8 cellular contexts compared by ENCODE assay signal in the genomic region with DNA sequence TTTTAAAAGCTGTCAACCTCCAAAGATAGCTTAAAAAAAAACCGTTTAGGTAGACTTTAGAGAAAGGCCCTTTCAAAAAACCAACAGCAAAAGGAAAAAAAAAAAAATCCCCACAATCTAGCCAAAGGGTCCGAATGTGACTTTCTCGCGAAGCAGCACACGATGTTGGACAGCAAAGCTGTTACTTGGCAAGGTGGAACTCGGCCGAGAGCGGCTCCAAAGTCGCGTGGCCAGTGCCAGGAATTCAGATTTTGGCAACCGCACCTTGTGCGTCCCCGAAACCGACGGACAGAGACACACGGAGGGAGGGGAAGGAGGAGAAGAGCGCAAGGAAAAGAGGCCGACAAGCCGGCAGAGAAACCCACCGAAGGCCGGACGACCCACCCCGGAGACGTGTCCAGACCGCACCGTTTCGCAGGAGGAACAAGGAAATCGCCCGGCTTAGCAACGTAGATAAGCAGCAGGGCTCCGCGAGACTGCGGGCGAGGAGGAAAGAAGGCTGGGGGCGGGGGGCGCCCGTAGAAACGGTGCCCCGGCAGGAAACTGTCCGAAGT.
DNase-seq lines count a peak whose midpoint lies in the region; ATAC-seq and TF ChIP-seq lines count a peak whose summit lies in the region.

No MANE protein-coding gene starts in this region.

- intact Hi-C loops in Panc1 (cut with micrococcal nuclease; ENCODE audit: unreplicated experiment) (loop anchor here (5.0 kb wide), 1 partner anchor 601 kb away; no protein-coding TSS in a partner anchor), right lobe of liver (cut with DNase I) (no loop called here)

- ATAC-seq in Panc1: peak; percentile 55; the same call in 1 of the 2 replicates
- peak; percentile 38 to 46 (median 40) for ATAC-seq in right lobe of liver
- ATAC-seq in GM18861 (IDR thresholded peaks at IDR 0.05; ENCODE audit: unreplicated experiment): no peak

- in situ Hi-C loops in Panc1 (cut with HindIII; ENCODE audit: low pct_unique_long_range_greater_than_20kb, low sequenced_read_pairs): no loop called here

- no peak for TF ChIP-seq POLR2A in right lobe of liver (IDR thresholded peaks at IDR 0.05)

- H3K36me3 ChIP-seq in Panc1 (ENCODE audit: control insufficient read depth, insufficient read depth, low read length) (0 out of 2 replicates have a peak, but pooled peaks cover 3% of the 10 kb centered on the region), right lobe of liver (no peaks in the 10 kb centered on the region), thymus (ENCODE audit: control insufficient read depth, insufficient read depth) (no peaks in the 10 kb centered on the region)

- DNase-seq in SKM-1 treated with dmso at 0.1 percent for 144 hours (lab: John Stamatoyannopoulos, UW; ENCODE audit: unreplicated experiment): peak; percentile 4
- DNase-seq in SKM-1 (lab: John Stamatoyannopoulos, UW; ENCODE audit: unreplicated experiment): no peak
- no peak for DNase-seq in Panc1 (ENCODE audit: low read depth, low spot score)
- DNase-seq in coronary artery (ENCODE audit: low spot score): peak; percentile 75
- peak; percentile 48 to 64 (median 58) for DNase-seq in right lobe of liver
- DNase-seq in KG1 (lab: John Stamatoyannopoulos, UW): no peak

- BruUV-seq in Panc1 (replicated peaks; lab: Mats Ljungman, UMichigan): no TSS peak

- 2% methylated on average over 39 of the region's 40 CpGs for WGBS in right lobe of liver (ENCODE audit: insufficient coverage, low coverage, low lambda C conversion rate, missing lambda C conversion rate)
- WGBS in thymus: 1% methylated on average over 40 of the region's 40 CpGs

- H3K9me3 ChIP-seq in Panc1 (ENCODE audit: control insufficient read depth, insufficient read depth, low read depth, low read length) (no peaks in the 10 kb centered on the region), right lobe of liver (no peaks in the 10 kb centered on the region), thymus (ENCODE audit: control insufficient read depth) (no peaks in the 10 kb centered on the region)

- H3K27ac ChIP-seq in Panc1 (ENCODE audit: low read length): no peak overlapping the region
- H3K27ac ChIP-seq in coronary artery: peak overlapping the region; percentile 36 to 44
- peak overlapping the region; percentile 8 to 58 (median 25) for H3K27ac ChIP-seq in right lobe of liver
- no peak overlapping the region for H3K27ac ChIP-seq in thymus (ENCODE audit: low read depth)

- POLR2A ChIA-PET in Panc1 (lab: Charles Lee): no interaction called here

- peak overlapping the region; percentile 34 to 54 for H3K4me3 ChIP-seq in Panc1 (ENCODE audit: low read depth in 2 of 2, low read length in 2 of 2)
- H3K4me3 ChIP-seq in coronary artery: peak overlapping the region; percentile 67
- H3K4me3 ChIP-seq in right lobe of liver: peak overlapping the region; percentile 17 to 31 (median 25)
- peak overlapping the region; percentile 19 for H3K4me3 ChIP-seq in thymus (ENCODE audit: low read length)

- peaks cover 80% of the 10 kb centered on the region for H3K27me3 ChIP-seq in Panc1 (ENCODE audit: control insufficient read depth, insufficient read depth, low read length)
- peaks cover 10 to 40% of the 10 kb centered on the region in 2 donors for H3K27me3 ChIP-seq in right lobe of liver
- peaks cover 44% of the 10 kb centered on the region for H3K27me3 ChIP-seq in thymus (ENCODE audit: control insufficient read depth, insufficient read depth)

- peaks cover 22% of the 10 kb centered on the region for H3K4me1 ChIP-seq in Panc1 (ENCODE audit: control insufficient read depth, insufficient read depth, low read length)
- peaks cover 0 to 20% (median 6%) of the 10 kb centered on the region in 4 donors for H3K4me1 ChIP-seq in right lobe of liver
- peaks cover 2% of the 10 kb centered on the region for H3K4me1 ChIP-seq in thymus (ENCODE audit: control insufficient read depth, insufficient read depth, low read length)

- TF ChIP-seq CTCF in Panc1 (IDR thresholded peaks at IDR 0.05): no peak
- TF ChIP-seq CTCF in coronary artery (IDR thresholded peaks at IDR 0.05): no peak
- no peak for TF ChIP-seq CTCF in right lobe of liver (IDR thresholded peaks at IDR 0.05)

- CTCF ChIA-PET in Panc1 (lab: Charles Lee): no interaction called here

Comparison
In these comparisons a context has a peak if more than half of its experiments do, and no peak if none do; other contexts are left out.
1. DNase-seq: peak in SKM-1 treated with dmso at 0.1 percent for 144 hours (single experiment), coronary artery (single experiment) and right lobe of liver (3 of 3); none in SKM-1 (single experiment), Panc1 (single experiment) and KG1 (single experiment).
2. H3K27ac ChIP-seq: peak in coronary artery (2 of 2) and right lobe of liver (3 of 3); none in Panc1 (single experiment) and thymus (single experiment).
3. Peak in every context shown above with its lines, with median percentiles within 50 percentile points of each other: H3K4me3 ChIP-seq.